ENCODE assay signal across 1 cellular context in the genomic region with DNA sequence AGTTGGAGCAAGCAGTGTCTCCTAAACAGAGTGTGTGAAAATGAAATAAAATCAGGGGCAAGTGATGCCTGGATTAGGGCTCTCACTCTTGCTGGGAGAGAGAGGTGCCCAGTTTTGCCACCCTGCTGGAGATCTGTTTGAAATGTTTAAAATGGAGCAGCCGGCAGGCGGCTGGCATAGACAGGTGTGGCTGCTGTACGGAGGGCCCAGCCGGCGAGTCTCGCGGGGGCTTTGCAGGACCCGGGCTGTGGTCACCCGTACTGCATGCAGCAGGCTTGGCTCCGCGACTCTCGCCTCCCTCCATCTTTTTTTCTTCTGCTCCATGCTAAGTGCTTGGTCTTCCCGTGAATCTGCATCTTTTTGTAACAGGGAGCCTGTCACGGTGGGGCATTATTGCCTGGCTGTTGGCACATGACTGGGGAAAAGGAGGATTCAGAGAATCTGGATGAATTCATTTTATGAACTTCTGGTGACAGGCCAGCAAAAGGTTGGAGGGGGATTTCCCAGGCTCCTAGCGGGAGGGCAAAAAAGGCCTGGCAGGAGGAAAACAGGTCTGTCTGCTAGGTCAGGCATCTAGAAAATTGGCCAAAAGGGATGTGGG.
TF ChIP-seq lines count a peak whose summit lies in the region.

No MANE protein-coding gene starts in this region.

TF ChIP-seq in IMR-90, 13 proteins besides CTCF, POLR2A, EP300 and RAD21 (continued from another document):
- TF ChIP-seq FOS (IDR thresholded peaks at IDR 0.05; ENCODE audit: low read depth, low read length) (no peak), RCOR1 (IDR thresholded peaks at IDR 0.05; ENCODE audit: insufficient replicate concordance, low read length) (no peak), CEBPB (IDR thresholded peaks at IDR 0.05; ENCODE audit: low read depth, low read length) (no peak), MAZ (IDR thresholded peaks at IDR 0.05; ENCODE audit: borderline replicate concordance, low read depth, low read length) (no peak)
